Comparison of ENCODE assay signal across 8 cellular contexts in the genomic region with DNA sequence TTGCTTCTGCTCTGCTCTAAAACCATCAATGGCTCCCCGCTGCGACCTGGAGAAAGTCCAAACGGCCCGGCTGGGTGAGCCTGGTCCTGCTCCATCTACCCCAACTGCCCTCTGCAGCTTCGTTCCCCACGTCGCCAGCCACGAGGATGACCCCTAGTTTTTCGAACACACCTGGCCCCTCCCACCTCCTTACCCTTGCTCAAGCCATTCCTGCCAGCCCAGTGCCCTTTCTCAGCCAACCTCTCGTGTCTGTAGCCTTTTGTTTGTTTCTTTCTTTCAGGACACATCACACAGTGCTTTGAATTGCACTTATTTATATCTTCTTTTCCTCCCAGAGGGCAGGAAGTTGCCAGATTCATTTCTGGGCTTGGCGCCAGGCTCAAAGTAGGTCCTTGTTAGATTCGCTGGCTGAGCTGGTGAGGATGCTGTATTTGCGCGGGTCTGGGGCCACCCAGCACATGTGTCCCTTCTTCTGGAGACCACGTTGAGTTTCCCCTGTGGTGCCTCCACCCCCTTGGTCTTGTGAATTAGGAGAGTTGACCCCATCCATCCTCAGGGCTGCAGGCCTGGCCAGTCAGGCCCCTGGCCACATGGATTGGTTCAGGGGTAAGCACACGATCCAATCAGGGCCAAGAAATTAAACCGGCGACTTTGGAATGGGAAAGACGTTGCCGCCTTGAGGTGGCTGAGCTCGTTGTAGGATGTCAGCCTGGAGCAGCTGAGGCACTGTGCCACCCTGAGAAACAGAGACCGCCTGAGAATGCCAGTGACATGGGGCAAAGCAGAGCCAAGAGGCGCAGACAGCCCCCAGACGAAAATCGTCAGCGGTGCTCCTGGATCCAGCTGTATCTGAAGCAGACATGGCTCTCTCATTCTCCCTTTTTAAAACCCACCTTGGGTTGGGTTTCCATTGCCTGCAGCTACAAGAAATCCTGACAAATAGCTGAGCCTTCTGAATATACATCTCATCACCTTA.
DNase-seq lines count a peak whose midpoint lies in the region; ATAC-seq and TF ChIP-seq lines count a peak whose summit lies in the region.

No MANE protein-coding gene starts in this region.

- H3K4me3 ChIP-seq in BE2C (ENCODE audit: low read depth, low read length) (peak overlapping the region; percentile 10; the same call in 1 of the 2 replicates), retinal pigment epithelial cell (ENCODE audit: low read length) (no peak overlapping the region)

- H3K9me3 ChIP-seq in BE2C, result no peaks in the 10 kb centered on the region

- peak; percentile 87 for ATAC-seq in Right ventricle myocardium superior (ENCODE audit: poor library complexity)
- ATAC-seq in GM19328 (IDR thresholded peaks at IDR 0.05; ENCODE audit: unreplicated experiment), result no peak

- peak overlapping the region; percentile 66 for H3K27ac ChIP-seq in VCaP

- no peaks in the 10 kb centered on the region for H3K36me3 ChIP-seq in BE2C

- no peaks in the 10 kb centered on the region for H3K27me3 ChIP-seq in BE2C

- intact Hi-C loops in Right ventricle myocardium superior (cut with DNase I), result no loop called here

- DNase-seq in BE2C, result peak; percentile 84
- peak; percentile 69 for DNase-seq in MV-4-11 (lab: John Stamatoyannopoulos, UW)
- peak; percentile 92 for DNase-seq in Right ventricle myocardium superior
- DNase-seq in retinal pigment epithelial cell (ENCODE audit: low read depth), result peak; percentile 69
- DNase-seq in activated CD8-positive, alpha-beta memory T cell treated with anti-CD3 and anti-CD28 coated beads, Interleukin-2, amount 50 U/mL, for 4 hours, result no peak
- no peak for DNase-seq in activated CD4-positive, CD25-positive, alpha-beta regulatory T cell (lab: John Stamatoyannopoulos, UW)

- TF ChIP-seq CTCF in BE2C (IDR thresholded peaks at IDR 0.05; ENCODE audit: low read depth, low read length), result no peak
- TF ChIP-seq CTCF in VCaP (conservative IDR thresholded peaks at IDR 0.05), result no peak
- no peak for TF ChIP-seq CTCF in retinal pigment epithelial cell (conservative IDR thresholded peaks at IDR 0.05; ENCODE audit: low read depth, low read length)

- peaks cover 7% of the 10 kb centered on the region; the same call in 1 of the 2 replicates for H3K4me1 ChIP-seq in BE2C

Comparison
In these comparisons a context has a peak if more than half of its experiments do, and no peak if none do; other contexts are left out.
1. DNase-seq: peak in BE2C (single experiment), MV-4-11 (single experiment), Right ventricle myocardium superior (single experiment) and retinal pigment epithelial cell (single experiment); none in activated CD8-positive, alpha-beta memory T cell treated with anti-CD3 and anti-CD28 coated beads, Interleukin-2, amount 50 U/mL, for 4 hours (single experiment) and activated CD4-positive, CD25-positive, alpha-beta regulatory T cell (0 of 4).